In genomic region chr1:82517586-82517985, GRCh38 we compare ENCODE assay signal across 12 cellular contexts.
DNase-seq lines count a peak whose midpoint lies in the region; ATAC-seq, FAIRE-seq and TF ChIP-seq lines count a peak whose summit lies in the region.
"Had no signal": no experiment of that assay in that cellular context is flagged by ENCODE, and none has a peak within 500 bp of the region (broad histone marks: within the 10 kb centered on the region; RNA-seq: fewer than 3 reads in every experiment).

No MANE protein-coding gene starts in this region.

- H4K20me1 ChIP-seq in H1 (replicated peaks in 1 of 2; ENCODE audit: control insufficient read depth in 1 of 2, insufficient read depth in 2 of 2, low read length in 2 of 2) (no peaks in the 10 kb centered on the region), smooth muscle cell (ENCODE audit: low read depth) (no peaks in the 10 kb centered on the region)

- no peak overlapping the region for H2BK15ac ChIP-seq in H1 (ENCODE audit: low read length)

- H4K91ac ChIP-seq in H1 (replicated peaks; ENCODE audit: insufficient read length, low read length): no peak overlapping the region

- H3K23me2 ChIP-seq in H1 (ENCODE audit: low read depth, low read length): no peaks in the 10 kb centered on the region

- H3K4me1 ChIP-seq in H1 (replicated peaks in 1 of 4; ENCODE audit: control insufficient read depth in 3 of 4, insufficient read depth in 4 of 4, low read length in 3 of 4): no peaks in the 10 kb centered on the region
- H3K4me1 ChIP-seq in kidney (ENCODE audit: control insufficient read depth in 1 of 2, insufficient read depth in 1 of 2, low read depth in 1 of 2, low read length in 2 of 2): no peaks in the 10 kb centered on the region
- no peaks in the 10 kb centered on the region for H3K4me1 ChIP-seq in smooth muscle cell (ENCODE audit: low read depth)

- H3K18ac ChIP-seq in H1 (ENCODE audit: extremely low read depth, low read length): no peak overlapping the region

- H3K36me3 ChIP-seq in H1 (ENCODE audit: control insufficient read depth in 2 of 4, insufficient read depth in 4 of 4, low read length in 3 of 4) (no peaks in the 10 kb centered on the region), kidney (ENCODE audit: control insufficient read depth in 1 of 2, insufficient read depth in 2 of 2, low read length in 2 of 2) (no peaks in the 10 kb centered on the region), smooth muscle cell (ENCODE audit: low read depth) (no peaks in the 10 kb centered on the region)

- no peak overlapping the region for H2AK5ac ChIP-seq in H1 (ENCODE audit: low read depth, low read length)

- POLR2A ChIA-PET in H1 (lab: Charles Lee; ENCODE audit: partially characterized antibody): no interaction called here

- H3K27ac ChIP-seq in H1 (ENCODE audit: low read depth, low read length): no peak overlapping the region
- H3K27ac ChIP-seq in kidney (ENCODE audit: low read depth in 2 of 2, low read length in 2 of 2): no peak overlapping the region
- H3K27ac ChIP-seq in smooth muscle cell (ENCODE audit: low read depth): no peak overlapping the region

- no peak overlapping the region for H2BK12ac ChIP-seq in H1 (ENCODE audit: low read depth, low read length)

- no peak overlapping the region for H3K4me3 ChIP-seq in H1 (ENCODE audit: extremely low read depth in 1 of 4, insufficient read depth in 2 of 4, low read depth in 3 of 4, low read length in 4 of 4)
- H3K4me3 ChIP-seq in kidney (ENCODE audit: low read length in 2 of 2): no peak overlapping the region
- H3K4me3 ChIP-seq in smooth muscle cell: no peak overlapping the region

- no peak for TF ChIP-seq POLR2A in H1 (IDR thresholded peaks at IDR 0.05; ENCODE audit: control extremely low read depth in 1 of 2, low read depth in 2 of 2, low read length in 2 of 2)
- no peak for TF ChIP-seq POLR2A in H54 (IDR thresholded peaks at IDR 0.05; ENCODE audit: low read depth, low read length)

- ATAC-seq in GM18498 (IDR thresholded peaks at IDR 0.05; ENCODE audit: unreplicated experiment): no peak
- ATAC-seq: activated CD8-positive, alpha-beta memory T cell treated with anti-CD3 and anti-CD28 coated beads, Interleukin-2, amount 10 ng/mL, durations not matched to agents 7 days and 5 days had no signal

- no peak overlapping the region for H3K9ac ChIP-seq in H1 (replicated peaks in 1 of 4; ENCODE audit: extremely low read depth in 1 of 4, low read depth in 3 of 4, low read length in 3 of 4)
- H3K9ac ChIP-seq in kidney (ENCODE audit: low read length in 2 of 2): no peak overlapping the region
- H3K9ac ChIP-seq in smooth muscle cell (ENCODE audit: low read depth): no peak overlapping the region

- H3K9me3 ChIP-seq in H1 (ENCODE audit: insufficient read depth in 2 of 2, low read depth in 1 of 2, low read length in 1 of 2): no peaks in the 10 kb centered on the region
- no peaks in the 10 kb centered on the region for H3K9me3 ChIP-seq in kidney (ENCODE audit: control insufficient read depth in 1 of 2, low read length in 2 of 2)
- no peaks in the 10 kb centered on the region for H3K9me3 ChIP-seq in smooth muscle cell (replicated peaks; ENCODE audit: low read depth)

- H3K27me3 ChIP-seq in H1 (replicated peaks in 1 of 4; ENCODE audit: control insufficient read depth in 3 of 4, extremely low read depth in 1 of 4, insufficient read depth in 3 of 4, low read length in 3 of 4) (no peaks in the 10 kb centered on the region), smooth muscle cell (ENCODE audit: low read depth) (no peaks in the 10 kb centered on the region)

- no peak overlapping the region for H3K56ac ChIP-seq in H1 (replicated peaks; ENCODE audit: insufficient read length, low read depth, low read length)

- TF ChIP-seq CTCF in H1 (IDR thresholded peaks at IDR 0.05; ENCODE audit: control extremely low read depth in 1 of 3, insufficient read depth in 1 of 3, low read depth in 1 of 3, low read length in 3 of 3) (peak in 2 of 3 experiments; percentile 13 to 42; a peak in 1 of 4 replicates), kidney (IDR thresholded peaks at IDR 0.05; ENCODE audit: borderline replicate concordance, extremely low read depth, insufficient read depth) (no peak), smooth muscle cell (IDR thresholded peaks at IDR 0.05; ENCODE audit: borderline replicate concordance, insufficient read depth, poor library complexity, severe bottlenecking) (no peak)

- no peak overlapping the region for H3K4me2 ChIP-seq in H1 (ENCODE audit: insufficient read depth in 1 of 2, low read depth in 2 of 2, low read length in 2 of 2)
- H3K4me2 ChIP-seq in smooth muscle cell: no peak overlapping the region

- no peaks in the 10 kb centered on the region for H3F3A ChIP-seq in smooth muscle cell (ENCODE audit: low read depth)

- H2AFZ ChIP-seq in H1 (ENCODE audit: low read length) (no peak overlapping the region), smooth muscle cell (ENCODE audit: low read depth) (peak overlapping the region; percentile 31)

- H3K79me1 ChIP-seq in H1 (ENCODE audit: low read depth, low read length): no peaks in the 10 kb centered on the region

- H3K23ac ChIP-seq in H1 (ENCODE audit: insufficient read length): no peak overlapping the region

- no peak overlapping the region for H3K4ac ChIP-seq in H1 (replicated peaks; ENCODE audit: insufficient read length, low read depth, low read length)

- 73% methylated on average over 8 of the region's 8 CpGs; no CpG with 5 or more reads in 1 of the 2 experiments for WGBS in H1 (ENCODE audit: extremely low coverage in 1 of 2, insufficient coverage in 1 of 2, insufficient read length in 1 of 2, insufficient replicate concordance in 2 of 2, low coverage in 1 of 2, low lambda C conversion rate in 2 of 2, missing lambda C conversion rate in 1 of 2), 2 experiments
- WGBS in smooth muscle cell (ENCODE audit: low lambda C conversion rate): 57% methylated on average over 8 of the region's 8 CpGs

- FAIRE-seq in H1 (lab: Jason Lieb, UNC) (no peak), kidney (lab: Jason Lieb, UNC) (no peak), H54 (lab: Jason Lieb, UNC) (no peak)

- peak; percentile 43 to 56 for TF ChIP-seq RAD21 in H1 (IDR thresholded peaks at IDR 0.05 in 1 of 2, conservative IDR thresholded peaks at IDR 0.05 in 1 of 2; ENCODE audit: low read depth in 2 of 2, low read length in 2 of 2)

- H3K79me2 ChIP-seq in H1 (ENCODE audit: control insufficient read depth in 1 of 2, insufficient read depth in 2 of 2, low read length in 2 of 2): no peaks in the 10 kb centered on the region
- no peaks in the 10 kb centered on the region for H3K79me2 ChIP-seq in smooth muscle cell (ENCODE audit: low read depth)

- H2BK5ac ChIP-seq in H1 (ENCODE audit: low read depth, low read length): no peak overlapping the region

- no peak overlapping the region for H3K14ac ChIP-seq in H1 (ENCODE audit: insufficient read length)

- H2BK20ac ChIP-seq in H1 (ENCODE audit: low read length): no peak overlapping the region

- no peak overlapping the region for H4K8ac ChIP-seq in H1 (ENCODE audit: extremely low read depth, insufficient read depth, low read length)

- CTCF ChIA-PET in H1 (lab: Charles Lee; ENCODE audit: partially characterized antibody): no interaction called here

- H4K5ac ChIP-seq in H1 (ENCODE audit: insufficient read length, low read depth, low read length): no peak overlapping the region

- DNase-seq in LHCN-M2 (ENCODE audit: low read depth) (peak; percentile 23), H1 (ENCODE audit: low read depth in 1 of 2, low spot score in 2 of 2) (peak in 1 of 2 experiments; percentile 25), kidney (peak; percentile 82), smooth muscle cell (lab: John Stamatoyannopoulos, UW; ENCODE audit: unreplicated experiment) (no peak), H54 (ENCODE audit: insufficient read length, low spot score) (no peak)
- no peak for DNase-seq in stimulated activated naive CD4-positive, alpha-beta T cell treated with Interleukin-2 at 50 U/mL for 16 hours (lab: John Stamatoyannopoulos, UW)
- no peak for DNase-seq in activated CD4-positive, alpha-beta T cell treated with anti-CD3 and anti-CD28 coated beads, Interleukin-2, amount 50 U/mL, for 48 hours
- DNase-seq: activated CD8-positive, alpha-beta memory T cell treated with anti-CD3 and anti-CD28 coated beads, Interleukin-2, amount 10 ng/mL, durations not matched to agents 7 days and 5 days; central memory CD4-positive, alpha-beta T cell; NCI-H2029 treated with DMSO at 0.1 percent for 48 hours; stimulated activated naive CD4-positive, alpha-beta T cell had no signal

- H2BK120ac ChIP-seq in H1 (replicated peaks; ENCODE audit: low read depth, low read length): no peak overlapping the region

- TF ChIP-seq EP300 in H1 (IDR thresholded peaks at IDR 0.05; ENCODE audit: borderline replicate concordance in 1 of 2, low read depth in 2 of 2, low read length in 2 of 2): no peak

- intact Hi-C loops in kidney (cut with DNase I): no loop called here

TF ChIP-seq in H1, 55 proteins besides CTCF, POLR2A, EP300 and RAD21:
- no peak for TF ChIP-seq BCL11A (IDR thresholded peaks at IDR 0.05; ENCODE audit: low read depth in 2 of 2, low read length in 2 of 2)

Comparison
In these comparisons a context has a peak if more than half of its experiments do, and no peak if none do; other contexts are left out.
1. DNase-seq: peak in LHCN-M2 (single experiment) and kidney (single experiment); none in smooth muscle cell (single experiment), H54 (single experiment), stimulated activated naive CD4-positive, alpha-beta T cell treated with Interleukin-2 at 50 U/mL for 16 hours (single experiment) and activated CD4-positive, alpha-beta T cell treated with anti-CD3 and anti-CD28 coated beads, Interleukin-2, amount 50 U/mL, for 48 hours (0 of 2).
2. CTCF ChIP-seq: peak in H1 (2 of 3); none in kidney (single experiment) and smooth muscle cell (single experiment).